In the genomic region with DNA sequence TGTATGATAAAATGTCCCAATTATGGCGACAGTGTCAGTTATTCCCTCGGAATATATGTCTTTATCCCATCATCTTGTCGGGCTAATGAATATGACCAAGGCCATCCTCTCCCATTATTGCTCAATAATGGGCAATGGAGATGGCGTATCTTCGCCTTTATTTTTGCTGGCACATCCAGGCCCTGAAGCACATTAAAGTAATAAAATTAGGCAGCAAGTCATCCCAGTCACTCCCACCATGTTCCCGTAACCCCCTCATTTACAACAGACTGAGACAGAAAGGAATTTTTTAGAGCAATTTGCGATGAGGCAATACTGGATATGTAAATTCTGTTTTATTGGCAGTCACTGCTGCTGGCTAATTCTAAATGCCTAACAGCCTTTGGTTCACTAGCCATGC, we compare ENCODE assay signal across 1 cellular context.
TF ChIP-seq lines count a peak whose summit lies in the region.

No MANE protein-coding gene starts in this region.

TF ChIP-seq in SK-N-SH, 30 proteins besides CTCF, POLR2A, EP300 and RAD21 (continued from another document):
- TF ChIP-seq, protein P1, sequence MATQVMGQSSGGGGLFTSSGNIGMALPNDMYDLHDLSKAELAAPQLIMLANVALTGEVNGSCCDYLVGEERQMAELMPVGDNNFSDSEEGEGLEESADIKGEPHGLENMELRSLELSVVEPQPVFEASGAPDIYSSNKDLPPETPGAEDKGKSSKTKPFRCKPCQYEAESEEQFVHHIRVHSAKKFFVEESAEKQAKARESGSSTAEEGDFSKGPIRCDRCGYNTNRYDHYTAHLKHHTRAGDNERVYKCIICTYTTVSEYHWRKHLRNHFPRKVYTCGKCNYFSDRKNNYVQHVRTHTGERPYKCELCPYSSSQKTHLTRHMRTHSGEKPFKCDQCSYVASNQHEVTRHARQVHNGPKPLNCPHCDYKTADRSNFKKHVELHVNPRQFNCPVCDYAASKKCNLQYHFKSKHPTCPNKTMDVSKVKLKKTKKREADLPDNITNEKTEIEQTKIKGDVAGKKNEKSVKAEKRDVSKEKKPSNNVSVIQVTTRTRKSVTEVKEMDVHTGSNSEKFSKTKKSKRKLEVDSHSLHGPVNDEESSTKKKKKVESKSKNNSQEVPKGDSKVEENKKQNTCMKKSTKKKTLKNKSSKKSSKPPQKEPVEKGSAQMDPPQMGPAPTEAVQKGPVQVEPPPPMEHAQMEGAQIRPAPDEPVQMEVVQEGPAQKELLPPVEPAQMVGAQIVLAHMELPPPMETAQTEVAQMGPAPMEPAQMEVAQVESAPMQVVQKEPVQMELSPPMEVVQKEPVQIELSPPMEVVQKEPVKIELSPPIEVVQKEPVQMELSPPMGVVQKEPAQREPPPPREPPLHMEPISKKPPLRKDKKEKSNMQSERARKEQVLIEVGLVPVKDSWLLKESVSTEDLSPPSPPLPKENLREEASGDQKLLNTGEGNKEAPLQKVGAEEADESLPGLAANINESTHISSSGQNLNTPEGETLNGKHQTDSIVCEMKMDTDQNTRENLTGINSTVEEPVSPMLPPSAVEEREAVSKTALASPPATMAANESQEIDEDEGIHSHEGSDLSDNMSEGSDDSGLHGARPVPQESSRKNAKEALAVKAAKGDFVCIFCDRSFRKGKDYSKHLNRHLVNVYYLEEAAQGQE (IDR thresholded peaks at IDR 0.05; ENCODE audit: low read depth, low read length), result no peak
- TF ChIP-seq GABPA (IDR thresholded peaks at IDR 0.05; ENCODE audit: low read depth) (no peak), TEAD4 (IDR thresholded peaks at IDR 0.05; ENCODE audit: borderline replicate concordance, insufficient read depth) (peak; percentile 64; the same call in 1 of the 2 replicates)
